8 cellular contexts compared by ENCODE assay signal in the genomic region with DNA sequence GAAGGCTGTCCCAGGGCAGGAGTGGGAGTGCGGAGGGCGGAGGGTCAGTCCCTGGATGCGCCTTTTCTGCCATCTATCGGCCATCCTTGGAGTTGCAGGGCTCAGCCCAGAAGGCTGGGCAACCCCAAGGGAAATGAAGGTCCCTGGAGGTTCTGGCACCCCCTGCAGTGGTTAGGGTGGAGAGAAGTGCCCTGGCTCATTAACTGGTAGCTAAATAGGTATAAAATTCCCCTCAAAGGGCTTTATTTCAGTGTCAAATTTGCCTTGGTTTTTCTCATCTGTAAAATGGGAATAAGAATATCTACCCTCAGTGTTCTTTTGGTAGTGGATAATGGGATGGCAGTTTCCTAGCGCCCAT. TPM values are rescaled to one million over a fixed set of nuclear protein-coding genes. Genes with fewer than 3 reads are reported as not detected.
A peak's percentile ranks its signal among the peaks of the same experiment; 100 is the strongest.
DNase-seq lines count a peak whose midpoint lies in the region; ATAC-seq and TF ChIP-seq lines count a peak whose summit lies in the region.

No MANE protein-coding gene starts in this region.

- no peak overlapping the region for H3K27ac Mint-ChIP-seq in Caco-2 (ENCODE audit: unreplicated experiment)

- no peaks in the 10 kb centered on the region for H3K4me1 ChIP-seq in Caco-2
- no peaks in the 10 kb centered on the region for H3K4me1 ChIP-seq in ascending aorta

- POLR2A ChIA-PET in Caco-2 (lab: Charles Lee), result no interaction called here

- H3K9me3 Mint-ChIP-seq in Caco-2 (ENCODE audit: unreplicated experiment), result no peaks in the 10 kb centered on the region

- H3K27ac ChIP-seq in ascending aorta, result no peak overlapping the region

- H3K27me3 Mint-ChIP-seq in Caco-2 (ENCODE audit: insufficient read depth, unreplicated experiment), result peaks cover 2% of the 10 kb centered on the region

- H3K4me3 ChIP-seq in Caco-2 (ENCODE audit: low read depth, low read length), result no peak overlapping the region
- no peak overlapping the region for H3K4me3 ChIP-seq in ascending aorta

- BruUV-seq in Caco-2 (replicated peaks; lab: Mats Ljungman, UMichigan), result no TSS peak

- H3K9me3 ChIP-seq in Caco-2, result no peaks in the 10 kb centered on the region
- H3K9me3 ChIP-seq in ascending aorta, result no peaks in the 10 kb centered on the region

- TF ChIP-seq CTCF in Caco-2 (IDR thresholded peaks at IDR 0.05; ENCODE audit: insufficient read depth in 1 of 2, low read depth in 1 of 2, low read length in 1 of 2, severe bottlenecking in 1 of 2, unreplicated experiment in 1 of 2), result peak; percentile 98 to 99
- peak; percentile 89 to 97 (median 94) for TF ChIP-seq CTCF in ascending aorta (IDR thresholded peaks at IDR 0.05)

- no peaks in the 10 kb centered on the region for H3K36me3 Mint-ChIP-seq in Caco-2 (ENCODE audit: insufficient read depth, unreplicated experiment)

- H3K4me1 Mint-ChIP-seq in Caco-2 (ENCODE audit: low read depth, unreplicated experiment), result peaks cover 8% of the 10 kb centered on the region

- DNase-seq in Caco-2 (peak; percentile 78 to 90), NAMALWA (ENCODE audit: low spot score) (peak; percentile 87), T-helper 9 cell (peak; percentile 68), ascending aorta (ENCODE audit: low spot score in 2 of 2) (peak in 1 of 2 donors; percentile 86), hippocampal formation (lab: John Stamatoyannopoulos, UW) (peak; percentile 34 to 37)
- DNase-seq in stimulated activated CD4-positive, alpha-beta T cell treated with anti-CD3 and anti-CD28 coated beads, Interleukin-12 subunit alpha, Interleukin-12 subunit beta, amount 100 ng/mL, for 4 hours, result peak; percentile 77

- CTCF ChIA-PET in Caco-2 (lab: Charles Lee), result interaction anchor here (0.7 to 0.9 kb wide), 2 partner anchors 9 to 313 kb away, joined by 4 to 5 read pairs; no protein-coding TSS in a partner anchor

- ATAC-seq in GM21526 (IDR thresholded peaks at IDR 0.05; ENCODE audit: low FRiP score, unreplicated experiment) (peak; percentile 63), HG03521 (IDR thresholded peaks at IDR 0.05; ENCODE audit: unreplicated experiment) (no peak)

- intact Hi-C loops in Caco-2 (cut with micrococcal nuclease; ENCODE audit: unreplicated experiment), result loop anchor here (1.0 to 5.0 kb wide), 3 partner anchors 52 to 116 kb away; a partner anchor contains a TSS
- intact Hi-C loops in ascending aorta (cut with DNase I), result loop anchor here (1.0 kb wide), 1 partner anchor 66 kb away; no protein-coding TSS in a partner anchor

- H3K36me3 ChIP-seq in Caco-2 (ENCODE audit: control insufficient read depth, insufficient read depth, low read length) (no peaks in the 10 kb centered on the region), ascending aorta (no peaks in the 10 kb centered on the region)

- H3K27me3 ChIP-seq in Caco-2 (replicated peaks; ENCODE audit: control insufficient read depth, insufficient read depth, low read length), result no peaks in the 10 kb centered on the region
- H3K27me3 ChIP-seq in ascending aorta, result no peaks in the 10 kb centered on the region

- H3K4me3 Mint-ChIP-seq in Caco-2 (ENCODE audit: unreplicated experiment), result no peak overlapping the region

RNA-seq across cellular contexts. Expression of a gene that starts 22.4 kb away (rescaled TPM):
- total RNA-seq in Caco-2 (2022) (22.7 and 26.1 TPM in 2 replicates), ascending aorta (15.5 TPM)

RNA-seq across cellular contexts. Expression of a gene that starts 30.4 kb away (rescaled TPM):
- total RNA-seq in Caco-2 (2022), result 211 and 213 TPM in 2 replicates
- total RNA-seq in ascending aorta, result 94.2 TPM

RNA-seq across cellular contexts. Expression of a gene that starts 53.9 kb away (rescaled TPM):
- total RNA-seq in Caco-2 (2022), result 0.09 TPM in 1 of 2 replicates, not detected in the other
- total RNA-seq in ascending aorta, result not detected
